Comparison of ENCODE assay signal across 12 cellular contexts in genomic region chr2:37589298-37589697, GRCh38.
DNase-seq lines count a peak whose midpoint lies in the region; ATAC-seq and TF ChIP-seq lines count a peak whose summit lies in the region.
"Had no signal": no experiment of that assay in that cellular context is flagged by ENCODE, and none has a peak within 500 bp of the region (broad histone marks: within the 10 kb centered on the region; RNA-seq: fewer than 3 reads in every experiment).

No MANE protein-coding gene starts in this region.

- H3K27ac ChIP-seq in ACC112 (ENCODE audit: low read depth, low read length): peak overlapping the region; percentile 94
- H3K27ac ChIP-seq in esophagus muscularis mucosa (replicated peaks in 1 of 4): peak overlapping the region; percentile 46 to 67 (median 62)

- H3K4me3 ChIP-seq in ACC112 (ENCODE audit: low read depth, low read length) (peak overlapping the region; percentile 32; the same call in 1 of the 2 replicates), esophagus muscularis mucosa (no peak overlapping the region)

- H3K4me1 ChIP-seq in ACC112 (ENCODE audit: control insufficient read depth, insufficient read depth, low read length, unreplicated experiment): peaks cover 75% of the 10 kb centered on the region
- peaks cover 21 to 67% (median 58%) of the 10 kb centered on the region in 4 donors for H3K4me1 ChIP-seq in esophagus muscularis mucosa

- H3K36me3 ChIP-seq in ACC112 (ENCODE audit: insufficient read depth, low read length) (no peaks in the 10 kb centered on the region), esophagus muscularis mucosa (no peaks in the 10 kb centered on the region)

- WGBS in esophagus muscularis mucosa: 92% methylated on average over 3 of the region's 3 CpGs

- H3K27me3 ChIP-seq in ACC112 (ENCODE audit: insufficient read depth, low read length): no peaks in the 10 kb centered on the region
- H3K27me3 ChIP-seq in esophagus muscularis mucosa: no peaks in the 10 kb centered on the region

- H3K9me3 ChIP-seq in esophagus muscularis mucosa: peaks cover 0 to 11% (median 3%) of the 10 kb centered on the region in 4 donors

- ATAC-seq in GM18909 (IDR thresholded peaks at IDR 0.05; ENCODE audit: poor library complexity, unreplicated experiment) (peak; percentile 44), HG03025 (IDR thresholded peaks at IDR 0.05; ENCODE audit: low FRiP score, unreplicated experiment) (no peak)

- peak; percentile 64 for DNase-seq in LHCN-M2 (ENCODE audit: low read depth)
- no peak for DNase-seq in esophagus muscularis mucosa (ENCODE audit: extremely low spot score)
- no peak for DNase-seq in H4 (ENCODE audit: low spot score)
- no peak for DNase-seq in NCI-H146 (lab: John Stamatoyannopoulos, UW)
- no peak for DNase-seq in DMS 273 (lab: John Stamatoyannopoulos, UW; ENCODE audit: unreplicated experiment)
- DNase-seq: C1 segment of cervical spinal cord, left cardiac atrium, NCI-H1436 treated with DMSO at 0.1 percent for 48 hours, retina had no signal

- TF ChIP-seq POLR2A in esophagus muscularis mucosa (IDR thresholded peaks at IDR 0.05; ENCODE audit: low read depth): no peak

- intact Hi-C loops in esophagus muscularis mucosa (cut with DNase I): no loop called here

- TF ChIP-seq EP300 in esophagus muscularis mucosa (IDR thresholded peaks at IDR 0.05): no peak

- no peak for TF ChIP-seq CTCF in esophagus muscularis mucosa (IDR thresholded peaks at IDR 0.05)

- H3K79me2 ChIP-seq in ACC112 (ENCODE audit: control insufficient read depth, insufficient read depth, low read length, unreplicated experiment): no peaks in the 10 kb centered on the region

- no peak overlapping the region for H2AFZ ChIP-seq in ACC112 (ENCODE audit: low read length, unreplicated experiment)
